13 cellular contexts compared by ENCODE assay signal in the genomic region with DNA sequence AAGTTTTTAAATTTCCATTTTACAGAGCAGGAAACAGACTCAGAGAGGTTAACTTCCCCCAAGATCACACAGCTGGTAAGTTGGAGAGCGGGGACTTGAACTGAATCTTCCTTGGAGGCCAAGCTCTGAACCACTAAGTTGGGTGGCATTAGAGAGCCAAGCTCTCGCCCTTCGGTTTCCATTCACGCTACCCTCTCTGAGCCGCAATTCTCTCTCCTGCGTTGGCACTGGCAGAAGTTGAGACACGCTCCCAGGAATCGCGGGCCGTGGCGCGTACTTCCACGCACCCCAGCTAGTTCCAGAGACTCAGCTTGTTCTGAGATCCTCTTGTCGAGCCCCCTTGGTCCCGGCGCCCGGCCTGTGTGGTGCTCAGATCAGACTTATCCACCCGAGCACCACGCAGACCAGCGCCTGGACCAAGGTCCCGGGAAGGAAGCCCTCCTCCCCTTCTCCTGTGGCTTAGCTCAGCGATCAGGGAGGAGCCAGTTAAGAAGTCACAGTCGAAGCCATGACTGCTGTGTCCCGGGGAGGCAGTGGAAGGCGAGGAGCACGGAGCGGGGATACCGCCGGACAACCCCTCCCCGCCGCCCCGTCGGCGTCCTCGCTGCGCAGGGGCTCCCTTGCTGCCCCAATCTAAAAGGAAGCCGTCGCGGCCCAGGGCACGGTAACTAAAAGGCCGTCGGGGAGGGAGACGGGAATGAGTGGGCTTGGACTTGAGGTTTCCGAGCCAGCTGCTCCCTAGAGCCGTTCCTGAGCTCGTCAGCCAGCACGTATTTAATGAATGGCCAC. TPM values are rescaled to one million over a fixed set of nuclear protein-coding genes. Genes with fewer than 3 reads are reported as not detected.
A peak's percentile ranks its signal among the peaks of the same experiment; 100 is the strongest.
DNase-seq lines count a peak whose midpoint lies in the region; ATAC-seq, FAIRE-seq and TF ChIP-seq lines count a peak whose summit lies in the region.
"Had no signal": no experiment of that assay in that cellular context is flagged by ENCODE, and none has a peak within 500 bp of the region (broad histone marks: within the 10 kb centered on the region; RNA-seq: fewer than 3 reads in every experiment).

No MANE protein-coding gene starts in this region.

- no peak for DNase-seq in right cardiac atrium
- no peak for DNase-seq in cardiac septum (ENCODE audit: low spot score)
- DNase-seq in activated naive CD8-positive, alpha-beta T cell treated with anti-CD3 and anti-CD28 coated beads, Interleukin-2, amount 10 ng/mL, durations not matched to agents 7 days and 5 days, result no peak
- DNase-seq in kidney, result peak; percentile 78
- no peak for DNase-seq in thoracic aorta (ENCODE audit: low spot score)
- no peak for DNase-seq in activated CD4-positive, alpha-beta memory T cell treated with anti-CD3 and anti-CD28 coated beads, Interleukin-2, amount 10 ng/mL, durations not matched to agents 7 days and 5 days
- DNase-seq in activated effector memory CD4-positive, alpha-beta T cell treated with Interleukin-2 at 50 U/mL for 16 hours, result no peak
- no peak for DNase-seq in HTR-8/SVneo (ENCODE audit: insufficient read length, low spot score)
- DNase-seq: NCI-H1694 had no signal

- H3K27me3 ChIP-seq in right cardiac atrium (ENCODE audit: control insufficient read depth, insufficient read depth) (no peaks in the 10 kb centered on the region), thoracic aorta (replicated peaks; ENCODE audit: insufficient read depth) (peaks cover 35% of the 10 kb centered on the region)

- H3K4me1 ChIP-seq in right cardiac atrium (ENCODE audit: control insufficient read depth, insufficient read depth, low read length) (no peaks in the 10 kb centered on the region), kidney (ENCODE audit: control insufficient read depth in 1 of 2, insufficient read depth in 1 of 2, low read depth in 1 of 2, low read length in 2 of 2) (peaks cover 0 to 19% of the 10 kb centered on the region in 2 donors), thoracic aorta (ENCODE audit: control insufficient read depth in 1 of 2, low read depth in 2 of 2) (peaks cover 25 to 34% of the 10 kb centered on the region in 2 donors)

- FAIRE-seq in kidney (lab: Jason Lieb, UNC) (no peak), HTR-8/SVneo (lab: Jason Lieb, UNC) (no peak)
- FAIRE-seq: GM18507, small intestine had no signal

- H3K4me3 ChIP-seq in right cardiac atrium (ENCODE audit: low read length) (peak overlapping the region; percentile 0), kidney (ENCODE audit: low read length in 2 of 2) (peak overlapping the region in 1 of 2 donors; percentile 37), thoracic aorta (peak overlapping the region; percentile 57)

- no peak for ATAC-seq in right cardiac atrium
- no peak for ATAC-seq in activated naive CD8-positive, alpha-beta T cell treated with anti-CD3 and anti-CD28 coated beads, Interleukin-2, amount 10 ng/mL, durations not matched to agents 7 days and 5 days (ENCODE audit: low read depth)
- no peak for ATAC-seq in thoracic aorta (ENCODE audit: insufficient number of reproducible peaks, low FRiP score, low read depth)

- peaks cover 81% of the 10 kb centered on the region for H3K27me3 Mint-ChIP-seq in activated naive CD8-positive, alpha-beta T cell treated with anti-CD3 and anti-CD28 coated beads, Interleukin-2, amount 10 ng/mL, durations not matched to agents 7 days and 5 days
- H3K27me3 Mint-ChIP-seq in activated CD4-positive, alpha-beta memory T cell treated with anti-CD3 and anti-CD28 coated beads, Interleukin-2, amount 10 ng/mL, durations not matched to agents 7 days and 5 days, result peaks cover 81% of the 10 kb centered on the region

- H3K36me3 Mint-ChIP-seq in activated naive CD8-positive, alpha-beta T cell treated with anti-CD3 and anti-CD28 coated beads, Interleukin-2, amount 10 ng/mL, durations not matched to agents 7 days and 5 days, result no peaks in the 10 kb centered on the region
- H3K36me3 Mint-ChIP-seq in activated CD4-positive, alpha-beta memory T cell treated with anti-CD3 and anti-CD28 coated beads, Interleukin-2, amount 10 ng/mL, durations not matched to agents 7 days and 5 days (ENCODE audit: low read depth), result no peaks in the 10 kb centered on the region

- H3K27ac ChIP-seq in right cardiac atrium (ENCODE audit: low read length) (no peak overlapping the region), kidney (ENCODE audit: low read depth in 2 of 2, low read length in 2 of 2) (no peak overlapping the region), thoracic aorta (no peak overlapping the region)
- H3K27ac ChIP-seq: C4-2B had no signal

- peak overlapping the region; percentile 39 for H3K4me3 Mint-ChIP-seq in activated naive CD8-positive, alpha-beta T cell treated with anti-CD3 and anti-CD28 coated beads, Interleukin-2, amount 10 ng/mL, durations not matched to agents 7 days and 5 days
- H3K4me3 Mint-ChIP-seq in activated CD4-positive, alpha-beta memory T cell treated with anti-CD3 and anti-CD28 coated beads, Interleukin-2, amount 10 ng/mL, durations not matched to agents 7 days and 5 days, result no peak overlapping the region

- H3K4me1 Mint-ChIP-seq in activated naive CD8-positive, alpha-beta T cell treated with anti-CD3 and anti-CD28 coated beads, Interleukin-2, amount 10 ng/mL, durations not matched to agents 7 days and 5 days, result peaks cover 12% of the 10 kb centered on the region
- peaks cover 18% of the 10 kb centered on the region for H3K4me1 Mint-ChIP-seq in activated CD4-positive, alpha-beta memory T cell treated with anti-CD3 and anti-CD28 coated beads, Interleukin-2, amount 10 ng/mL, durations not matched to agents 7 days and 5 days

- CTCF ChIA-PET in activated CD4-positive, alpha-beta memory T cell treated with anti-CD3 and anti-CD28 coated beads, Interleukin-2, amount 10 ng/mL, durations not matched to agents 7 days and 5 days (lab: Charles Lee), result interaction anchor here (0.9 to 3.3 kb wide), 13 partner anchors 8 to 485 kb away, joined by 3 to 26 read pairs (median 5); no protein-coding TSS in a partner anchor

- H3K9me3 ChIP-seq in right cardiac atrium (ENCODE audit: control insufficient read depth, low read length) (no peaks in the 10 kb centered on the region), kidney (ENCODE audit: control insufficient read depth in 1 of 2, low read length in 2 of 2) (no peaks in the 10 kb centered on the region), thoracic aorta (no peaks in the 10 kb centered on the region)

- WGBS in right cardiac atrium, result 8% methylated on average over 47 of the region's 47 CpGs

- no peak for TF ChIP-seq CTCF in kidney (IDR thresholded peaks at IDR 0.05; ENCODE audit: borderline replicate concordance, extremely low read depth, insufficient read depth)
- no peak for TF ChIP-seq CTCF in thoracic aorta (IDR thresholded peaks at IDR 0.05)

- POLR2A ChIA-PET in activated naive CD8-positive, alpha-beta T cell treated with anti-CD3 and anti-CD28 coated beads, Interleukin-2, amount 10 ng/mL, durations not matched to agents 7 days and 5 days (lab: Charles Lee), result interaction anchor here (0.5 to 0.7 kb wide), 2 partner anchors 174 to 440 kb away, joined by 4 to 8 read pairs; no protein-coding TSS in a partner anchor
- POLR2A ChIA-PET in activated CD4-positive, alpha-beta memory T cell treated with anti-CD3 and anti-CD28 coated beads, Interleukin-2, amount 10 ng/mL, durations not matched to agents 7 days and 5 days (lab: Charles Lee), result interaction anchor here (1.1 kb wide), 1 partner anchor 32 kb away, joined by 6 read pairs; no protein-coding TSS in a partner anchor

- no peak overlapping the region for H3K27ac Mint-ChIP-seq in activated naive CD8-positive, alpha-beta T cell treated with anti-CD3 and anti-CD28 coated beads, Interleukin-2, amount 10 ng/mL, durations not matched to agents 7 days and 5 days
- no peak overlapping the region for H3K27ac Mint-ChIP-seq in activated CD4-positive, alpha-beta memory T cell treated with anti-CD3 and anti-CD28 coated beads, Interleukin-2, amount 10 ng/mL, durations not matched to agents 7 days and 5 days

- intact Hi-C loops in right cardiac atrium (cut with DNase I) (loop anchor here in 3 of 4 donors (5.0 to 10.0 kb wide), 2 partner anchors 365 to 483 kb away; no protein-coding TSS in a partner anchor), cardiac septum (cut with DNase I) (loop anchor here (5.0 kb wide), 1 partner anchor 485 kb away; no protein-coding TSS in a partner anchor), kidney (cut with DNase I) (no loop called here)

- no peaks in the 10 kb centered on the region for H3K9me3 Mint-ChIP-seq in activated naive CD8-positive, alpha-beta T cell treated with anti-CD3 and anti-CD28 coated beads, Interleukin-2, amount 10 ng/mL, durations not matched to agents 7 days and 5 days
- no peaks in the 10 kb centered on the region for H3K9me3 Mint-ChIP-seq in activated CD4-positive, alpha-beta memory T cell treated with anti-CD3 and anti-CD28 coated beads, Interleukin-2, amount 10 ng/mL, durations not matched to agents 7 days and 5 days

- H3K36me3 ChIP-seq in kidney (ENCODE audit: control insufficient read depth in 1 of 2, insufficient read depth in 2 of 2, low read length in 2 of 2), result no peaks in the 10 kb centered on the region
- no peaks in the 10 kb centered on the region for H3K36me3 ChIP-seq in thoracic aorta

- H3K9ac ChIP-seq in kidney (ENCODE audit: low read length in 2 of 2), result no peak overlapping the region

RNA-seq across cellular contexts. Expression of a gene that starts 29.5 kb away (rescaled TPM):
- total RNA-seq in right cardiac atrium, result not detected
- polyA plus RNA-seq in right cardiac atrium, result not detected
- not detected for total RNA-seq in cardiac septum
- total RNA-seq in activated naive CD8-positive, alpha-beta T cell treated with anti-CD3 and anti-CD28 coated beads, Interleukin-2, amount 10 ng/mL, durations not matched to agents 7 days and 5 days, result not detected
- not detected for total RNA-seq in kidney
- not detected for polyA plus RNA-seq in kidney (ENCODE audit: insufficient read depth, low read depth, low replicate concordance)
- total RNA-seq in thoracic aorta, result not detected
- not detected for total RNA-seq in activated CD4-positive, alpha-beta memory T cell treated with anti-CD3 and anti-CD28 coated beads, Interleukin-2, amount 10 ng/mL, durations not matched to agents 7 days and 5 days
- total RNA-seq: glomerular endothelial cell had no signal
- polyA plus RNA-seq: small intestine had no signal

RNA-seq across cellular contexts. Expression of a gene that starts 29.7 kb away (rescaled TPM):
- total RNA-seq in right cardiac atrium (not detected), cardiac septum (not detected), kidney (not detected), thoracic aorta (not detected)
- polyA plus RNA-seq in right cardiac atrium (not detected), kidney (ENCODE audit: insufficient read depth, low read depth, low replicate concordance) (not detected)
- total RNA-seq in activated naive CD8-positive, alpha-beta T cell treated with anti-CD3 and anti-CD28 coated beads, Interleukin-2, amount 10 ng/mL, durations not matched to agents 7 days and 5 days, result not detected
- total RNA-seq in activated CD4-positive, alpha-beta memory T cell treated with anti-CD3 and anti-CD28 coated beads, Interleukin-2, amount 10 ng/mL, durations not matched to agents 7 days and 5 days, result not detected
- total RNA-seq: glomerular endothelial cell had no signal
- polyA plus RNA-seq: small intestine had no signal
